32 cellular contexts compared by ENCODE assay signal in the genomic region with DNA sequence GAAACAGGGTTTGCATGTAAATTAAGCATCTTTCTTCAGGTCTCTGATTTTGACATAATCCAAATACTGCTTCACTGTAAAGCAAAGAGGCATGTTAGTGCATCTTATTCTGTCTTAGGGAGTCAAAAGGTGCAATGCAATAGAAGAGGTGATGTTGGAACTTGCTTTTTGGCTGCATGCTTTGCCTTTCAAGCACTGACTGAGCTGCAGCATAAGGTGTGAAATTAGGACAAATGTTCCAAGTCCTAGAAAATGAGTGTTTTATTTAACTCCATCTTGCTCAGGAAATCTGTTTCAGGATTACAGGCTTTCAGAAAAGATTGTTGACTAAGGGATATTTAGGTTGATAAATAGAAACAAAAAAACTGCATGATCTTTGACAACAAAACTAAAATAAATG. TPM values are rescaled to one million over a fixed set of nuclear protein-coding genes. Genes with fewer than 3 reads are reported as not detected.
"Had no signal": no experiment of that assay in that cellular context is flagged by ENCODE, and none has a peak within 500 bp of the region (broad histone marks: within the 10 kb centered on the region; RNA-seq: fewer than 3 reads in every experiment).

No MANE protein-coding gene starts in this region.

- H3K27ac Mint-ChIP-seq: dendritic cell treated with granulocyte-macrophage colony-stimulating factor and Interleukin-4, amounts not matched to agents 40 ng/mL and 50 ng/mL, for 4 days; effector memory CD8-positive, alpha-beta T cell; endodermal cell; mesothelial cell of epicardium; naive B cell had no signal

- H3K36me3 Mint-ChIP-seq: mesothelial cell of epicardium, naive B cell had no signal

- H3K4me1 Mint-ChIP-seq: mesothelial cell of epicardium, naive B cell had no signal

- H3K36me3 ChIP-seq: colonic mucosa, esophagus squamous epithelium, gastrocnemius medialis, heart right ventricle, left lung, lower lobe of right lung had no signal

- H3K27me3 ChIP-seq: colonic mucosa, esophagus squamous epithelium, gastrocnemius medialis, heart right ventricle, left lung had no signal

- H3K27ac ChIP-seq: colonic mucosa, epithelial cell of prostate, esophagus squamous epithelium, gastrocnemius medialis, heart right ventricle, left lung, lower lobe of right lung had no signal

- H3K4me3 ChIP-seq: colonic mucosa, esophagus squamous epithelium, gastrocnemius medialis, heart right ventricle, left lung, lower lobe of right lung, mucosa of descending colon had no signal

- H3K9me3 Mint-ChIP-seq: dendritic cell treated with granulocyte-macrophage colony-stimulating factor and Interleukin-4, amounts not matched to agents 40 ng/mL and 50 ng/mL, for 4 days; mesothelial cell of epicardium had no signal

- H3K4me3 Mint-ChIP-seq: dendritic cell treated with granulocyte-macrophage colony-stimulating factor and Interleukin-4, amounts not matched to agents 40 ng/mL and 50 ng/mL, for 4 days; effector memory CD8-positive, alpha-beta T cell; endodermal cell; mesothelial cell of epicardium; naive B cell had no signal

- H3K4me1 ChIP-seq: colonic mucosa, heart right ventricle, left lung, lower lobe of right lung had no signal

- H3K27me3 Mint-ChIP-seq: dendritic cell treated with granulocyte-macrophage colony-stimulating factor and Interleukin-4, amounts not matched to agents 40 ng/mL and 50 ng/mL, for 4 days; effector memory CD8-positive, alpha-beta T cell; naive B cell had no signal

- ATAC-seq: effector memory CD8-positive, alpha-beta T cell; esophagus mucosa; gastrocnemius medialis; heart right ventricle; left cardiac atrium; left lung; left ventricle myocardium superior; lower lobe of right lung; mucosa of descending colon had no signal

- H3K9me3 ChIP-seq: colonic mucosa, esophagus squamous epithelium, gastrocnemius medialis, heart right ventricle, left lung, lower lobe of right lung, mucosa of descending colon had no signal

- DNase-seq: colonic mucosa; cortex of kidney; effector CD8-positive, alpha-beta T cell; effector memory CD8-positive, alpha-beta T cell; endodermal cell; erythroblast; esophagus squamous epithelium; foreskin fibroblast; foreskin melanocyte; gastrocnemius medialis; glutamatergic neuron; head of caudate nucleus; heart right ventricle; hippocampal formation; left cardiac atrium; left lung; left ventricle myocardium superior; lower lobe of right lung; mesenchymal stem cell; mucosa of descending colon; naive B cell had no signal

RNA-seq across cellular contexts. Expression of a gene that starts 30.8 kb away (rescaled TPM):
- total RNA-seq: colonic mucosa, dermis microvascular lymphatic vessel endothelial cell, endodermal cell, esophagus mucosa, esophagus squamous epithelium, gastrocnemius medialis, glomerular endothelial cell, heart right ventricle, kidney epithelial cell, left cardiac atrium, left lung, left ventricle myocardium superior, lower leg skin, lower lobe of right lung, lung microvascular endothelial cell, mesenteric fat pad, mesothelial cell of epicardium, mucosa of descending colon, myocyte had no signal
